Comparison of ENCODE assay signal across 20 cellular contexts in the genomic region with DNA sequence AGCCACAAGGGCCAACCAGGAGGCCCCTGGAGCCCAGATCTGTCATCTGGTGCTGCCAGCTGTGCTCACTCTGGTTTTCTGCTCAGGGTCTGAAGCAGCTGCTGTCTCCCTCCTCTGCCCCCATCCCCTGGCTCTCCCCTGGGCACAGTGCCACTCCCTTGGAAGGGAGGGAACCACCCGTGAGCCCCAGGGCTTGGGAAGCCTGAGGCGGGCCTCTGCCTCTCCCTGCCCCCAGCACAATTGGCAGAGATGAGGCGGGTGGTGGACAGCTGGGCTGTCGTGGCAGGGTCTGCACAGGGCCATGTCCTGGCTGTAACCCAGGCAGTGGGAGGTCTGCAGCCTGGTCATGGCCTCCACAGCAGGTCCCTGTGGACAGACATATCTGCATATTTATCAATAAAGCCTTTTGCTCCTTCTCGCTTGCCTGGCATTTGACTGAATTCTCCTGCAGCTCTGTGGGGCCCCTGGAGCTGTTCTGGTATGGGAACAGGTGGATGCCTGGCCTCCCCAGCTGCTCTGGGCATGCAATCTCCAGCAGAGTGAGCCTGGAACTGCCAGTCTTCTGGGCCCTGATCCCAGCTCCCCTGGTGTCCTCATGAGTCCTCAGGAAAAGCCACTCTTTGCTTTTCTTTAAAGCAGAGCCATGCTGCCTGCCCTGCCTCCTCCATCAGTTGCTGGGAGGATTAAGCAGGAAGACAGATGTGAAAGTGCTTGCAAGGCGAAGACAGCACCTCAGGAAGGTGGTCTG. TPM values are rescaled to one million over a fixed set of nuclear protein-coding genes. Genes with fewer than 3 reads are reported as not detected.
DNase-seq lines count a peak whose midpoint lies in the region; ATAC-seq, FAIRE-seq and TF ChIP-seq lines count a peak whose summit lies in the region.
"Had no signal": no experiment of that assay in that cellular context is flagged by ENCODE, and none has a peak within 500 bp of the region (broad histone marks: within the 10 kb centered on the region; RNA-seq: fewer than 3 reads in every experiment).

No MANE protein-coding gene starts in this region.

- no peaks in the 10 kb centered on the region for H3K27me3 ChIP-seq in H7 (ENCODE audit: control insufficient read depth, insufficient read depth, low read length)
- H3K27me3 ChIP-seq in RWPE2 (ENCODE audit: insufficient read depth, poor library complexity, severe bottlenecking): no peaks in the 10 kb centered on the region
- no peaks in the 10 kb centered on the region for H3K27me3 ChIP-seq in heart right ventricle
- no peaks in the 10 kb centered on the region for H3K27me3 ChIP-seq in gastrocnemius medialis
- no peaks in the 10 kb centered on the region for H3K27me3 ChIP-seq in GM23248 (replicated peaks; ENCODE audit: insufficient read depth)
- H3K27me3 ChIP-seq in endodermal cell (ENCODE audit: control insufficient read depth, insufficient read depth, low read length, poor library complexity, severe bottlenecking): no peaks in the 10 kb centered on the region

- WGBS in heart right ventricle, 2 donors: 68 to 73% methylated on average over 6 of the region's 6 CpGs
- 87 to 89% methylated on average over 6 of the region's 6 CpGs for WGBS in GM23248 (ENCODE audit: low coverage in 1 of 2, low lambda C conversion rate in 2 of 2, missing lambda C conversion rate in 2 of 2), 2 experiments
- WGBS in endodermal cell (ENCODE audit: insufficient coverage in 1 of 2, insufficient read length in 1 of 2), 2 experiments: 86 to 100% methylated on average over 2 to 6 of the region's 6 CpGs

- FAIRE-seq in D721Med (lab: Jason Lieb, UNC): no peak
- FAIRE-seq: H54 had no signal

- H3K9me3 Mint-ChIP-seq in endodermal cell: no peaks in the 10 kb centered on the region
- H3K9me3 Mint-ChIP-seq: activated naive CD4-positive, alpha-beta T cell treated with anti-CD3 and anti-CD28 coated beads, Interleukin-2, amount 50 U/mL, for 24 hours; neural crest cell; stimulated activated naive CD8-positive, alpha-beta T cell treated with anti-CD3 and anti-CD28 coated beads, Interleukin-15, Interleukin-2, amounts not matched to agents 100 ng/mL and 50 ng/mL, for 24 hours had no signal

- in situ Hi-C loops in gastrocnemius medialis (cut with MboI; ENCODE audit: low sequenced_read_pairs in 4 of 4) (loop anchor here (5.0 kb wide), 2 partner anchors 41 to 46 kb away; no protein-coding TSS in a partner anchor), GM23248 (cut with MboI) (no loop called here)

- no peak overlapping the region for H3K4me2 ChIP-seq in GM23248 (ENCODE audit: unreplicated experiment)

- no peak overlapping the region for H3K4me3 ChIP-seq in H7 (ENCODE audit: insufficient read depth, low read depth, low read length)
- no peak overlapping the region for H3K4me3 ChIP-seq in RWPE2 (ENCODE audit: severe bottlenecking)
- H3K4me3 ChIP-seq in heart right ventricle: no peak overlapping the region
- H3K4me3 ChIP-seq in gastrocnemius medialis: no peak overlapping the region
- no peak overlapping the region for H3K4me3 ChIP-seq in GM23248
- H3K4me3 ChIP-seq in endodermal cell (ENCODE audit: low read length): no peak overlapping the region

- TF ChIP-seq POLR2A in gastrocnemius medialis (IDR thresholded peaks at IDR 0.05): no peak

- intact Hi-C loops in heart right ventricle (cut with DNase I) (loop anchor here in 4 of 10 donors (2.0 to 5.0 kb wide), 2 partner anchors 40 to 41 kb away; no protein-coding TSS in a partner anchor), gastrocnemius medialis (cut with DNase I; ENCODE audit: low total_unique reads) (no loop called here)

- H3K4me3 Mint-ChIP-seq in endodermal cell: no peak overlapping the region
- H3K4me3 Mint-ChIP-seq: activated naive CD4-positive, alpha-beta T cell treated with anti-CD3 and anti-CD28 coated beads, Interleukin-2, amount 50 U/mL, for 24 hours; neural crest cell; stimulated activated naive CD8-positive, alpha-beta T cell treated with anti-CD3 and anti-CD28 coated beads, Interleukin-15, Interleukin-2, amounts not matched to agents 100 ng/mL and 50 ng/mL, for 24 hours had no signal

- H3K4me1 ChIP-seq in RWPE2 (ENCODE audit: insufficient read depth, poor library complexity, severe bottlenecking) (peaks cover 53% of the 10 kb centered on the region), heart right ventricle (peaks cover 4 to 53% (median 33%) of the 10 kb centered on the region in 9 donors), gastrocnemius medialis (peaks cover 57 to 61% of the 10 kb centered on the region in 2 donors), GM23248 (ENCODE audit: insufficient read depth) (peaks cover 14% of the 10 kb centered on the region), endodermal cell (ENCODE audit: control insufficient read depth, insufficient read depth, low read length) (peaks cover 5% of the 10 kb centered on the region)

- peaks cover 2% of the 10 kb centered on the region for H3K36me3 ChIP-seq in H7 (replicated peaks; ENCODE audit: control insufficient read depth, insufficient read depth, low read length)
- no peaks in the 10 kb centered on the region for H3K36me3 ChIP-seq in RWPE2 (ENCODE audit: low read depth)
- H3K36me3 ChIP-seq in heart right ventricle: peaks cover 0 to 45% (median 16%) of the 10 kb centered on the region in 9 donors
- H3K36me3 ChIP-seq in gastrocnemius medialis: peaks cover 0 to 12% of the 10 kb centered on the region in 2 donors
- no peaks in the 10 kb centered on the region; the same call in 1 of the 2 replicates for H3K36me3 ChIP-seq in GM23248 (ENCODE audit: low read depth)
- peaks cover 8% of the 10 kb centered on the region for H3K36me3 ChIP-seq in endodermal cell (ENCODE audit: control insufficient read depth, insufficient read depth, low read length)

- H3F3A ChIP-seq in GM23248 (ENCODE audit: insufficient read depth): no peaks in the 10 kb centered on the region

- H3K27ac Mint-ChIP-seq in endodermal cell: no peak overlapping the region
- H3K27ac Mint-ChIP-seq: activated naive CD4-positive, alpha-beta T cell treated with anti-CD3 and anti-CD28 coated beads, Interleukin-2, amount 50 U/mL, for 24 hours; stimulated activated naive CD8-positive, alpha-beta T cell treated with anti-CD3 and anti-CD28 coated beads, Interleukin-15, Interleukin-2, amounts not matched to agents 100 ng/mL and 50 ng/mL, for 24 hours had no signal

- no peak overlapping the region for H2AFZ ChIP-seq in GM23248

- H3K9me2 ChIP-seq in GM23248 (ENCODE audit: insufficient read depth): no peaks in the 10 kb centered on the region

- H3K27ac ChIP-seq in RWPE2 (ENCODE audit: poor library complexity, severe bottlenecking) (peak overlapping the region; percentile 99), heart right ventricle (peak overlapping the region in 7 of 10 donors; percentile 26 to 95 (median 87)), gastrocnemius medialis (peak overlapping the region; percentile 90 to 92 (median 91)), GM23248 (no peak overlapping the region), endodermal cell (ENCODE audit: low read depth, low read length) (no peak overlapping the region)

- no peaks in the 10 kb centered on the region for H3K27me3 Mint-ChIP-seq in endodermal cell (ENCODE audit: insufficient read depth)
- H3K27me3 Mint-ChIP-seq: activated naive CD4-positive, alpha-beta T cell treated with anti-CD3 and anti-CD28 coated beads, Interleukin-2, amount 50 U/mL, for 24 hours; stimulated activated naive CD8-positive, alpha-beta T cell treated with anti-CD3 and anti-CD28 coated beads, Interleukin-15, Interleukin-2, amounts not matched to agents 100 ng/mL and 50 ng/mL, for 24 hours had no signal

- H4K20me1 ChIP-seq in GM23248 (ENCODE audit: insufficient read depth): no peaks in the 10 kb centered on the region

- peaks cover 9% of the 10 kb centered on the region; the same call in 1 of the 2 replicates for H3K79me2 ChIP-seq in GM23248 (ENCODE audit: insufficient read depth)

- H3K9ac ChIP-seq in GM23248 (no peak overlapping the region), endodermal cell (ENCODE audit: extremely low read depth, low read length, poor library complexity, severe bottlenecking) (no peak overlapping the region)

- TF ChIP-seq CTCF in RWPE2 (IDR thresholded peaks at IDR 0.05; ENCODE audit: poor library complexity, severe bottlenecking) (no peak), heart right ventricle (IDR thresholded peaks at IDR 0.05) (no peak), gastrocnemius medialis (IDR thresholded peaks at IDR 0.05 in 4 of 5, conservative IDR thresholded peaks at IDR 0.05 in 1 of 5) (no peak), D721Med (IDR thresholded peaks at IDR 0.05; ENCODE audit: insufficient read depth, missing control alignments) (no peak), endodermal cell (conservative IDR thresholded peaks at IDR 0.05) (no peak)

- DNase-seq in H7 (peak; percentile 25), RWPE2 (ENCODE audit: low spot score) (no peak), heart right ventricle (no peak), gastrocnemius medialis (peak; percentile 58 to 84), D721Med (ENCODE audit: insufficient read length, low spot score) (no peak), GM23248 (no peak), endodermal cell (no peak)
- no peak for DNase-seq in stimulated activated CD4-positive, alpha-beta T cell treated with anti-CD3 and anti-CD28 coated beads, Interleukin-1b, Interleukin-23, amount 100 ng/mL, for 48 hours
- DNase-seq: activated CD4-positive, CD25-positive, alpha-beta regulatory T cell; activated CD8-positive, alpha-beta memory T cell treated with anti-CD3 and anti-CD28 coated beads, Interleukin-2, amount 50 U/mL, for 4 hours; AML-193; IMR-90; NCI-H1092 treated with DMSO at 0.1 percent for 48 hours; NCI-H2227 treated with DMSO at 0.1 percent for 48 hours; SW 1271 had no signal

- H3K36me3 Mint-ChIP-seq in endodermal cell (ENCODE audit: low read depth): peaks cover 6% of the 10 kb centered on the region
- H3K36me3 Mint-ChIP-seq: activated naive CD4-positive, alpha-beta T cell treated with anti-CD3 and anti-CD28 coated beads, Interleukin-2, amount 50 U/mL, for 24 hours had no signal

- H3K9me3 ChIP-seq in RWPE2 (ENCODE audit: severe bottlenecking) (no peaks in the 10 kb centered on the region), heart right ventricle (no peaks in the 10 kb centered on the region), gastrocnemius medialis (no peaks in the 10 kb centered on the region), GM23248 (ENCODE audit: low read depth) (no peaks in the 10 kb centered on the region), endodermal cell (ENCODE audit: control insufficient read depth, low read length) (no peaks in the 10 kb centered on the region)

- no peak for ATAC-seq in RWPE2 (ENCODE audit: low read depth)
- ATAC-seq in heart right ventricle: peak in 5 of 8 donors; percentile 22 to 38 (median 33)
- ATAC-seq in gastrocnemius medialis: peak; percentile 39 to 53

- peaks cover 8% of the 10 kb centered on the region for H3K4me1 Mint-ChIP-seq in endodermal cell
- H3K4me1 Mint-ChIP-seq: activated naive CD4-positive, alpha-beta T cell treated with anti-CD3 and anti-CD28 coated beads, Interleukin-2, amount 50 U/mL, for 24 hours; neural crest cell had no signal

RNA-seq across cellular contexts. Expression of gene ANKRD2, which starts 1.6 kb away (rescaled TPM):
- not detected in 2 replicates for total RNA-seq in H7 (2014; rRNA removed; shearing (Covaris generic))
- 100 to 1,000 TPM in 6 of 10 donors, 10 to 100 TPM in 4; 46.3 to 395 (median 133) TPM for total RNA-seq in heart right ventricle
- polyA plus RNA-seq in heart right ventricle: 100 to 1,000 TPM; 248 to 370 TPM
- total RNA-seq in gastrocnemius medialis: 1,000 to 10,000 TPM in 1 of 4 donors, 100 to 1,000 TPM in 3; 105 to 1,024 (median 853) TPM
- not detected in 2 replicates for total RNA-seq in GM23248 (2014; rRNA removed; shearing (Covaris generic))
- not detected in 2 replicates for polyA plus RNA-seq in GM23248 (2016; fragmentation: Nextera tagmentation; extraction: Ambion mirVana)
- not detected for total RNA-seq in endodermal cell
- polyA plus RNA-seq in endodermal cell (2013, experiment 1 of 2): not detected
- not detected for polyA plus RNA-seq in endodermal cell (2013, experiment 2 of 2)
- total RNA-seq: liver, neural crest cell had no signal
- polyA plus RNA-seq: liver had no signal

RNA-seq across cellular contexts. Expression of gene HOGA1, which starts 13.2 kb away (rescaled TPM):
- 0.37 TPM in 1 of 2 replicates, not detected in the other for total RNA-seq in H7 (2014; rRNA removed; shearing (Covaris generic))
- 10 to 100 TPM in 9 of 10 donors, 1 to 10 TPM in 1; 8.9 to 42.5 (median 17.4) TPM for total RNA-seq in heart right ventricle
- 10 to 100 TPM; 30.4 to 58.3 TPM for polyA plus RNA-seq in heart right ventricle
- total RNA-seq in gastrocnemius medialis: 10 to 100 TPM in 1 of 4 donors, 1 to 10 TPM in 1, under 1 TPM in 2; 0.27 to 11.2 (median 4.1) TPM
- 0.22 TPM in 1 of 2 replicates, not detected in the other for total RNA-seq in GM23248 (2014; rRNA removed; shearing (Covaris generic))
- 0.13 and 0.28 TPM in 2 replicates for polyA plus RNA-seq in GM23248 (2016; fragmentation: Nextera tagmentation; extraction: Ambion mirVana)
- total RNA-seq in endodermal cell: 1 to 10 TPM in 1 of 2 donors, under 1 TPM in 1; 0.15 to 1.7 TPM
- 1.00 TPM for polyA plus RNA-seq in endodermal cell (2013, experiment 1 of 2)
- 0.70 TPM for polyA plus RNA-seq in endodermal cell (2013, experiment 2 of 2)

RNA-seq across cellular contexts. Expression of gene C10orf62, which starts 18.6 kb away (rescaled TPM):
- total RNA-seq in H7 (2014; rRNA removed; shearing (Covaris generic)): not detected in 2 replicates
- total RNA-seq in heart right ventricle (1 to 10 TPM in 3 of 10 donors, under 1 TPM in 5, not detected in 2; 0.20 to 1.7 (median 0.73) TPM), gastrocnemius medialis (under 1 TPM in 2 of 4 donors, not detected in 2; 0.41 to 0.55 TPM), endodermal cell (not detected)
- polyA plus RNA-seq in heart right ventricle (1 to 10 TPM; 1.1 to 2.4 TPM), GM23248 (2016; fragmentation: Nextera tagmentation; extraction: Ambion mirVana) (not detected in 2 replicates)
- total RNA-seq in GM23248 (2014; rRNA removed; shearing (Covaris generic)): not detected in 2 replicates
- not detected for polyA plus RNA-seq in endodermal cell (2013, experiment 1 of 2)
- polyA plus RNA-seq in endodermal cell (2013, experiment 2 of 2): not detected
- total RNA-seq: IMR-90, neural crest cell had no signal
- polyA plus RNA-seq: IMR-90 had no signal

Comparison
In these comparisons a context has a peak if more than half of its experiments do, and no peak if none do; other contexts are left out.
1. DNase-seq: peak in H7 (single experiment) and gastrocnemius medialis (2 of 2); none in RWPE2 (single experiment), heart right ventricle (0 of 2), D721Med (single experiment), stimulated activated CD4-positive, alpha-beta T cell treated with anti-CD3 and anti-CD28 coated beads, Interleukin-1b, Interleukin-23, amount 100 ng/mL, for 48 hours (single experiment), GM23248 (single experiment) and endodermal cell (single experiment).
2. H3K27ac ChIP-seq: peak in RWPE2 (single experiment), heart right ventricle (7 of 10) and gastrocnemius medialis (4 of 4); none in GM23248 (single experiment) and endodermal cell (single experiment).
3. RNA of gene ANKRD2, which starts 1.6 kb away (total RNA-seq): 105 to 1,024 TPM in gastrocnemius medialis and 46.3 to 395 TPM in heart right ventricle; not detected in H7, not detected in GM23248 and not detected in endodermal cell; every median in the first group is over 10 times any median in the second.